ENCODE assay signal across 1 cellular context in genomic region chr21:45004059-45004422, GRCh38.
TF ChIP-seq lines count a peak whose summit lies in the region.

No MANE protein-coding gene starts in this region.

TF ChIP-seq in WTC11, 78 proteins besides CTCF, POLR2A, EP300 and RAD21 (continued from another document):
- TF ChIP-seq, protein P1, sequence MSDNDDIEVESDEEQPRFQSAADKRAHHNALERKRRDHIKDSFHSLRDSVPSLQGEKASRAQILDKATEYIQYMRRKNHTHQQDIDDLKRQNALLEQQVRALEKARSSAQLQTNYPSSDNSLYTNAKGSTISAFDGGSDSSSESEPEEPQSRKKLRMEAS (CRISPR knock-in tag; IDR thresholded peaks at IDR 0.05), result no peak
- TF ChIP-seq ZNF317 (CRISPR knock-in tag; IDR thresholded peaks at IDR 0.05; ENCODE audit: borderline replicate concordance, low read depth) (no peak), SOX15 (CRISPR knock-in tag; IDR thresholded peaks at IDR 0.05) (no peak), HMGA2 (CRISPR knock-in tag; IDR thresholded peaks at IDR 0.05) (no peak), ZNF121 (CRISPR knock-in tag; IDR thresholded peaks at IDR 0.05) (no peak), ZNF423 (CRISPR knock-in tag; IDR thresholded peaks at IDR 0.05) (no peak)
